ENCODE assay signal across 14 cellular contexts in genomic region chr17:80812362-80813088, GRCh38.
DNase-seq lines count a peak whose midpoint lies in the region; ATAC-seq and TF ChIP-seq lines count a peak whose summit lies in the region.
"Had no signal": no experiment of that assay in that cellular context is flagged by ENCODE, and none has a peak within 500 bp of the region (broad histone marks: within the 10 kb centered on the region; RNA-seq: fewer than 3 reads in every experiment).

No MANE protein-coding gene starts in this region.

- no peak overlapping the region for H4K8ac ChIP-seq in mesendoderm (ENCODE audit: low read depth, low read length)

- H3K27me3 ChIP-seq in naive thymus-derived CD4-positive, alpha-beta T cell (ENCODE audit: control insufficient read depth in 2 of 2, insufficient read depth in 2 of 2, low read length in 2 of 2): no peaks in the 10 kb centered on the region
- H3K27me3 ChIP-seq in prostate gland (replicated peaks; ENCODE audit: insufficient read depth) (no peaks in the 10 kb centered on the region), mesendoderm (ENCODE audit: insufficient read depth, low read length, poor library complexity) (no peaks in the 10 kb centered on the region)
- H3K27me3 ChIP-seq: tibial artery had no signal

- no peaks in the 10 kb centered on the region for H3K27me3 Mint-ChIP-seq in activated CD4-positive, alpha-beta T cell treated with anti-CD3 and anti-CD28 coated beads for 36 hours
- H3K27me3 Mint-ChIP-seq in IgD-negative memory B cell (no peaks in the 10 kb centered on the region), progenitor cell of endocrine pancreas (no peaks in the 10 kb centered on the region)
- H3K27me3 Mint-ChIP-seq in activated T-helper 2 cell treated with anti-CD3 and anti-CD28 coated beads, Interferon-gamma antibody, Interleukin-2, Interleukin-4, amounts not matched to agents 10 μg/mL and 5 μg/mL and 100 μg/mL, durations not matched to agents 14 hours and 24 hours and 36 hours (ENCODE audit: low read depth): no peaks in the 10 kb centered on the region
- no peaks in the 10 kb centered on the region for H3K27me3 Mint-ChIP-seq in naive thymus-derived CD4-positive, alpha-beta T cell

- H3K4me3 ChIP-seq in naive thymus-derived CD4-positive, alpha-beta T cell (ENCODE audit: low read length): no peak overlapping the region
- H3K4me3 ChIP-seq in prostate gland (no peak overlapping the region), mesendoderm (ENCODE audit: low read length) (no peak overlapping the region)
- H3K4me3 ChIP-seq: GM23248, lung, tibial artery had no signal

- ATAC-seq in activated CD4-positive, alpha-beta T cell treated with anti-CD3 and anti-CD28 coated beads for 36 hours: peak; percentile 82
- ATAC-seq in naive thymus-derived CD4-positive, alpha-beta T cell: peak; percentile 42

- no peak for TF ChIP-seq CTCF in prostate gland (IDR thresholded peaks at IDR 0.05)
- TF ChIP-seq CTCF in progenitor cell of endocrine pancreas (IDR thresholded peaks at IDR 0.05; ENCODE audit: unreplicated experiment): no peak

- POLR2A ChIA-PET in activated CD4-positive, alpha-beta T cell treated with anti-CD3 and anti-CD28 coated beads for 36 hours (lab: Charles Lee): interaction anchor here (0.5 to 1.1 kb wide), 3 partner anchors 21 to 93 kb away, joined by 3 to 5 read pairs (median 4); no protein-coding TSS in a partner anchor
- POLR2A ChIA-PET in naive thymus-derived CD4-positive, alpha-beta T cell (lab: Charles Lee): interaction anchor here (0.6 to 3.8 kb wide), 12 partner anchors 8 to 368 kb away, joined by 3 to 15 read pairs (median 4); no protein-coding TSS in a partner anchor

- peaks cover 0 to 5% (median 0%) of the 10 kb centered on the region in 3 experiments for H3K36me3 ChIP-seq in naive thymus-derived CD4-positive, alpha-beta T cell (ENCODE audit: control insufficient read depth in 2 of 3, insufficient read depth in 3 of 3, low read length in 3 of 3)
- H3K36me3 ChIP-seq in prostate gland: no peaks in the 10 kb centered on the region
- H3K36me3 ChIP-seq in mesendoderm (ENCODE audit: control insufficient read depth, insufficient read depth, low read length): no peaks in the 10 kb centered on the region

- H2BK15ac ChIP-seq in mesendoderm (replicated peaks; ENCODE audit: low read depth): no peak overlapping the region

- H3K4me3 Mint-ChIP-seq in activated CD4-positive, alpha-beta T cell treated with anti-CD3 and anti-CD28 coated beads for 36 hours: no peak overlapping the region
- peak overlapping the region in 1 of 4 donors; percentile 17 for H3K4me3 Mint-ChIP-seq in IgD-negative memory B cell
- peak overlapping the region; percentile 13 for H3K4me3 Mint-ChIP-seq in activated T-helper 2 cell treated with anti-CD3 and anti-CD28 coated beads, Interferon-gamma antibody, Interleukin-2, Interleukin-4, amounts not matched to agents 10 μg/mL and 5 μg/mL and 100 μg/mL, durations not matched to agents 14 hours and 24 hours and 36 hours (ENCODE audit: low read depth)
- H3K4me3 Mint-ChIP-seq in naive thymus-derived CD4-positive, alpha-beta T cell: peak overlapping the region; percentile 30 to 79 (median 70)
- H3K4me3 Mint-ChIP-seq in progenitor cell of endocrine pancreas (ENCODE audit: low read depth): no peak overlapping the region
- H3K4me3 Mint-ChIP-seq: neural crest cell had no signal

- H4K5ac ChIP-seq in mesendoderm (ENCODE audit: low read length): no peak overlapping the region

- H3K9me3 ChIP-seq in naive thymus-derived CD4-positive, alpha-beta T cell (ENCODE audit: control insufficient read depth in 2 of 3, low read length in 3 of 3): no peaks in the 10 kb centered on the region
- H3K9me3 ChIP-seq in prostate gland: no peaks in the 10 kb centered on the region
- H3K9me3 ChIP-seq: tibial artery had no signal

- no peak for TF ChIP-seq POLR2A in prostate gland (IDR thresholded peaks at IDR 0.05)

- H2AK5ac ChIP-seq in mesendoderm (ENCODE audit: low read length): no peak overlapping the region

- H3K79me2 ChIP-seq in mesendoderm (ENCODE audit: control insufficient read depth, insufficient read depth, low read length): no peaks in the 10 kb centered on the region

- H3K27ac Mint-ChIP-seq in activated CD4-positive, alpha-beta T cell treated with anti-CD3 and anti-CD28 coated beads for 36 hours: peak overlapping the region; percentile 97
- H3K27ac Mint-ChIP-seq in IgD-negative memory B cell (peak overlapping the region in 2 of 3 donors; percentile 67 to 77), progenitor cell of endocrine pancreas (no peak overlapping the region)
- peak overlapping the region; percentile 82 for H3K27ac Mint-ChIP-seq in activated T-helper 2 cell treated with anti-CD3 and anti-CD28 coated beads, Interferon-gamma antibody, Interleukin-2, Interleukin-4, amounts not matched to agents 10 μg/mL and 5 μg/mL and 100 μg/mL, durations not matched to agents 14 hours and 24 hours and 36 hours
- H3K27ac Mint-ChIP-seq in naive thymus-derived CD4-positive, alpha-beta T cell: peak overlapping the region; percentile 83 to 99 (median 94)

- H3K4ac ChIP-seq in mesendoderm (ENCODE audit: low read depth, low read length): no peak overlapping the region

- no peak overlapping the region for H2BK120ac ChIP-seq in mesendoderm (ENCODE audit: low read depth, low read length)

- WGBS in prostate gland: 90% methylated on average over 18 of the region's 18 CpGs
- no CpG with 5 or more reads among the region's 18 CpGs for WGBS in mesendoderm (ENCODE audit: extremely low coverage, insufficient coverage, low lambda C conversion rate)

- H3K79me1 ChIP-seq in mesendoderm (ENCODE audit: low read length): no peaks in the 10 kb centered on the region

- CTCF ChIA-PET in activated CD4-positive, alpha-beta T cell treated with anti-CD3 and anti-CD28 coated beads for 36 hours (lab: Charles Lee): interaction anchor here (0.5 to 0.7 kb wide), 4 partner anchors 9 to 1248 kb away, joined by 3 to 5 read pairs (median 3); no protein-coding TSS in a partner anchor
- CTCF ChIA-PET in naive thymus-derived CD4-positive, alpha-beta T cell (lab: Charles Lee): interaction anchor here (0.6 to 1.9 kb wide), 7 partner anchors 21 to 383 kb away, joined by 3 to 6 read pairs (median 3); no protein-coding TSS in a partner anchor

- DNase-seq in activated CD4-positive, alpha-beta T cell treated with anti-CD3 and anti-CD28 coated beads for 36 hours: peak; percentile 38
- DNase-seq in activated CD4-positive, alpha-beta T cell treated with anti-CD3 and anti-CD28 coated beads for 1 hour: no peak
- DNase-seq in activated T-helper 2 cell treated with anti-CD3 and anti-CD28 coated beads, Interferon-gamma antibody, Interleukin-2, Interleukin-4, amounts not matched to agents 10 μg/mL and 5 μg/mL and 100 μg/mL, durations not matched to agents 14 hours and 24 hours and 36 hours (ENCODE audit: low spot score): no peak
- peak in 1 of 9 donors; percentile 22 for DNase-seq in naive thymus-derived CD4-positive, alpha-beta T cell
- DNase-seq in prostate gland (ENCODE audit: low spot score): no peak
- no peak for DNase-seq in progenitor cell of endocrine pancreas (ENCODE audit: low spot score, unreplicated experiment)
- no peak for DNase-seq in mesendoderm
- DNase-seq: GM23248, NCI-H146, NCI-H510A had no signal

- H3K27ac ChIP-seq in naive thymus-derived CD4-positive, alpha-beta T cell (ENCODE audit: low read depth, low read length): peak overlapping the region; percentile 66
- H3K27ac ChIP-seq in prostate gland (no peak overlapping the region), mesendoderm (ENCODE audit: low read depth, low read length) (no peak overlapping the region)
- H3K27ac ChIP-seq: GM23248, tibial artery had no signal

- H3K36me3 Mint-ChIP-seq in activated CD4-positive, alpha-beta T cell treated with anti-CD3 and anti-CD28 coated beads for 36 hours (ENCODE audit: low read depth): peaks cover 39% of the 10 kb centered on the region
- H3K36me3 Mint-ChIP-seq in IgD-negative memory B cell (peaks cover 7% of the 10 kb centered on the region), progenitor cell of endocrine pancreas (ENCODE audit: insufficient read depth) (peaks cover 7% of the 10 kb centered on the region)
- peaks cover 67% of the 10 kb centered on the region for H3K36me3 Mint-ChIP-seq in activated T-helper 2 cell treated with anti-CD3 and anti-CD28 coated beads, Interferon-gamma antibody, Interleukin-2, Interleukin-4, amounts not matched to agents 10 μg/mL and 5 μg/mL and 100 μg/mL, durations not matched to agents 14 hours and 24 hours and 36 hours (ENCODE audit: low read depth)
- H3K36me3 Mint-ChIP-seq in naive thymus-derived CD4-positive, alpha-beta T cell: peaks cover 11 to 64% (median 41%) of the 10 kb centered on the region in 5 donors

- H2BK5ac ChIP-seq in mesendoderm (ENCODE audit: low read length): no peak overlapping the region

- intact Hi-C loops in activated CD4-positive, alpha-beta T cell treated with anti-CD3 and anti-CD28 coated beads for 36 hours (cut with DNase I, micrococcal nuclease): no loop called here
- intact Hi-C loops in activated T-helper 2 cell treated with anti-CD3 and anti-CD28 coated beads, Interferon-gamma antibody, Interleukin-2, Interleukin-4, amounts not matched to agents 10 μg/mL and 5 μg/mL and 100 μg/mL, durations not matched to agents 14 hours and 24 hours and 36 hours (cut with micrococcal nuclease): no loop called here
- intact Hi-C loops in naive thymus-derived CD4-positive, alpha-beta T cell (cut with micrococcal nuclease): no loop called here
- intact Hi-C loops in prostate gland (cut with DNase I): no loop called here

- H3K4me1 ChIP-seq in naive thymus-derived CD4-positive, alpha-beta T cell (ENCODE audit: control insufficient read depth in 2 of 2, insufficient read depth in 2 of 2, low read length in 2 of 2): peaks cover 15 to 21% of the 10 kb centered on the region in 2 donors
- H3K4me1 ChIP-seq in prostate gland (replicated peaks): no peaks in the 10 kb centered on the region
- no peaks in the 10 kb centered on the region for H3K4me1 ChIP-seq in mesendoderm (ENCODE audit: control insufficient read depth, low read depth, low read length)
- H3K4me1 ChIP-seq: tibial artery had no signal

- peaks cover 41% of the 10 kb centered on the region for H3K4me1 Mint-ChIP-seq in activated CD4-positive, alpha-beta T cell treated with anti-CD3 and anti-CD28 coated beads for 36 hours
- peaks cover 0 to 14% (median 12%) of the 10 kb centered on the region in 3 donors for H3K4me1 Mint-ChIP-seq in IgD-negative memory B cell
- peaks cover 43% of the 10 kb centered on the region for H3K4me1 Mint-ChIP-seq in activated T-helper 2 cell treated with anti-CD3 and anti-CD28 coated beads, Interferon-gamma antibody, Interleukin-2, Interleukin-4, amounts not matched to agents 10 μg/mL and 5 μg/mL and 100 μg/mL, durations not matched to agents 14 hours and 24 hours and 36 hours (ENCODE audit: low read depth)
- peaks cover 30 to 74% (median 62%) of the 10 kb centered on the region in 7 donors for H3K4me1 Mint-ChIP-seq in naive thymus-derived CD4-positive, alpha-beta T cell
- no peaks in the 10 kb centered on the region for H3K4me1 Mint-ChIP-seq in progenitor cell of endocrine pancreas (ENCODE audit: low read depth)
- H3K4me1 Mint-ChIP-seq: neural crest cell had no signal

- peaks cover 4% of the 10 kb centered on the region for H3K9me3 Mint-ChIP-seq in activated CD4-positive, alpha-beta T cell treated with anti-CD3 and anti-CD28 coated beads for 36 hours (ENCODE audit: low read depth)
- H3K9me3 Mint-ChIP-seq in IgD-negative memory B cell (peaks cover 0 to 2% (median 0%) of the 10 kb centered on the region in 3 donors), progenitor cell of endocrine pancreas (ENCODE audit: low read depth) (peaks cover 3% of the 10 kb centered on the region)
- peaks cover 10% of the 10 kb centered on the region for H3K9me3 Mint-ChIP-seq in activated T-helper 2 cell treated with anti-CD3 and anti-CD28 coated beads, Interferon-gamma antibody, Interleukin-2, Interleukin-4, amounts not matched to agents 10 μg/mL and 5 μg/mL and 100 μg/mL, durations not matched to agents 14 hours and 24 hours and 36 hours
- H3K9me3 Mint-ChIP-seq in naive thymus-derived CD4-positive, alpha-beta T cell: peaks cover 0 to 10% (median 2%) of the 10 kb centered on the region in 11 donors

- no peak overlapping the region for H3K4me2 ChIP-seq in mesendoderm (ENCODE audit: low read length)

- no peak overlapping the region for H3K9ac ChIP-seq in mesendoderm (ENCODE audit: low read length)
- H3K9ac ChIP-seq: GM23248 had no signal

- H3K23ac ChIP-seq in mesendoderm (ENCODE audit: low read length): no peak overlapping the region

- H3K18ac ChIP-seq in mesendoderm (ENCODE audit: low read length): no peak overlapping the region

- H3K56ac ChIP-seq in mesendoderm (ENCODE audit: low read length): no peak overlapping the region

Comparison
In these comparisons a context has a peak if more than half of its experiments do, and no peak if none do; other contexts are left out.
1. H3K4me3 Mint-ChIP-seq: peak in activated T-helper 2 cell treated with anti-CD3 and anti-CD28 coated beads, Interferon-gamma antibody, Interleukin-2, Interleukin-4, amounts not matched to agents 10 μg/mL and 5 μg/mL and 100 μg/mL, durations not matched to agents 14 hours and 24 hours and 36 hours (single experiment) and naive thymus-derived CD4-positive, alpha-beta T cell (10 of 10); none in activated CD4-positive, alpha-beta T cell treated with anti-CD3 and anti-CD28 coated beads for 36 hours (single experiment) and progenitor cell of endocrine pancreas (single experiment).